Comparison of ENCODE assay signal across 1 cellular context in the genomic region with DNA sequence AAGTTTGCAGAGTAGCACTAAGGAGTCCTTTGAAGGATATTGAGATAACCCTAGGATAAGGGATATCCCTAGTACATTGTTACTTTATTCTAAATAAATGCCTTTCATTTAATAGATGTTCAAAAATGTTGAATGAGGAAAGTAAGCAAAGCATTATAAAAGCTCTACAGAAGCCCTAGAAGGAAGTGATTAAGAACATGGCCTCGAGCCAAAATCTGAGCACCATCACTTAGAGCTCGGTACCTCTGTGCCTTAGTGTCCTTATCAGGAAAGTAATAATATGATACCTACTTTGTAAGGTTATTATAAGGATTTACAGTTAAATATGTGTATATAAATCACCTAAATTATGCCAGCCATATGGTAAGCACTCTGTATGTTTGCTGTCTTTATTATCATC.
TF ChIP-seq lines count a peak whose summit lies in the region.

No MANE protein-coding gene starts in this region.

TF ChIP-seq in WTC11, 78 proteins besides CTCF, POLR2A, EP300 and RAD21 (continued from another document):
- TF ChIP-seq, protein P1, sequence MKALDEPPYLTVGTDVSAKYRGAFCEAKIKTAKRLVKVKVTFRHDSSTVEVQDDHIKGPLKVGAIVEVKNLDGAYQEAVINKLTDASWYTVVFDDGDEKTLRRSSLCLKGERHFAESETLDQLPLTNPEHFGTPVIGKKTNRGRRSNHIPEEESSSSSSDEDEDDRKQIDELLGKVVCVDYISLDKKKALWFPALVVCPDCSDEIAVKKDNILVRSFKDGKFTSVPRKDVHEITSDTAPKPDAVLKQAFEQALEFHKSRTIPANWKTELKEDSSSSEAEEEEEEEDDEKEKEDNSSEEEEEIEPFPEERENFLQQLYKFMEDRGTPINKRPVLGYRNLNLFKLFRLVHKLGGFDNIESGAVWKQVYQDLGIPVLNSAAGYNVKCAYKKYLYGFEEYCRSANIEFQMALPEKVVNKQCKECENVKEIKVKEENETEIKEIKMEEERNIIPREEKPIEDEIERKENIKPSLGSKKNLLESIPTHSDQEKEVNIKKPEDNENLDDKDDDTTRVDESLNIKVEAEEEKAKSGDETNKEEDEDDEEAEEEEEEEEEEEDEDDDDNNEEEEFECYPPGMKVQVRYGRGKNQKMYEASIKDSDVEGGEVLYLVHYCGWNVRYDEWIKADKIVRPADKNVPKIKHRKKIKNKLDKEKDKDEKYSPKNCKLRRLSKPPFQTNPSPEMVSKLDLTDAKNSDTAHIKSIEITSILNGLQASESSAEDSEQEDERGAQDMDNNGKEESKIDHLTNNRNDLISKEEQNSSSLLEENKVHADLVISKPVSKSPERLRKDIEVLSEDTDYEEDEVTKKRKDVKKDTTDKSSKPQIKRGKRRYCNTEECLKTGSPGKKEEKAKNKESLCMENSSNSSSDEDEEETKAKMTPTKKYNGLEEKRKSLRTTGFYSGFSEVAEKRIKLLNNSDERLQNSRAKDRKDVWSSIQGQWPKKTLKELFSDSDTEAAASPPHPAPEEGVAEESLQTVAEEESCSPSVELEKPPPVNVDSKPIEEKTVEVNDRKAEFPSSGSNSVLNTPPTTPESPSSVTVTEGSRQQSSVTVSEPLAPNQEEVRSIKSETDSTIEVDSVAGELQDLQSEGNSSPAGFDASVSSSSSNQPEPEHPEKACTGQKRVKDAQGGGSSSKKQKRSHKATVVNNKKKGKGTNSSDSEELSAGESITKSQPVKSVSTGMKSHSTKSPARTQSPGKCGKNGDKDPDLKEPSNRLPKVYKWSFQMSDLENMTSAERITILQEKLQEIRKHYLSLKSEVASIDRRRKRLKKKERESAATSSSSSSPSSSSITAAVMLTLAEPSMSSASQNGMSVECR (CRISPR knock-in tag; IDR thresholded peaks at IDR 0.05; ENCODE audit: borderline replicate concordance): no peak
- no peak for TF ChIP-seq CREM (CRISPR knock-in tag; IDR thresholded peaks at IDR 0.05)
TF ChIP-seq in WTC11: peak in this region for 0.
